ENCODE assay signal across 12 cellular contexts in genomic region chr20:35791097-35791496, GRCh38. TPM values are rescaled to one million over a fixed set of nuclear protein-coding genes. Genes with fewer than 3 reads are reported as not detected.
DNase-seq lines count a peak whose midpoint lies in the region; ATAC-seq and TF ChIP-seq lines count a peak whose summit lies in the region.
"Had no signal": no experiment of that assay in that cellular context is flagged by ENCODE, and none has a peak within 500 bp of the region (broad histone marks: within the 10 kb centered on the region; RNA-seq: fewer than 3 reads in every experiment).

No MANE protein-coding gene starts in this region.

- no peak for ATAC-seq in activated T-helper 17 cell treated with anti-CD3 and anti-CD28 coated beads, Interleukin-2, amount 50 U/mL, for 72 hours (replicated peaks)
- ATAC-seq: GM12878, HCT116 had no signal

- peak overlapping the region; percentile 62 for H3K27ac Mint-ChIP-seq in MCF 10A (ENCODE audit: low read depth, unreplicated experiment)
- H3K27ac Mint-ChIP-seq in activated T-helper 17 cell treated with anti-CD3 and anti-CD28 coated beads, Interleukin-2, amount 50 U/mL, for 72 hours: peak overlapping the region; percentile 71

- H3K9ac ChIP-seq in mammary epithelial cell (ENCODE audit: insufficient read depth, low read length) (no peak overlapping the region), smooth muscle cell (ENCODE audit: low read depth) (no peak overlapping the region)
- H3K9ac ChIP-seq: BLaER1 had no signal

- CTCF ChIA-PET in MCF 10A (lab: Yijun Ruan, JAX) (interaction anchor here (0.8 kb wide), 1 partner anchor 71 kb away, joined by 4 read pairs; no protein-coding TSS in a partner anchor), mammary epithelial cell (lab: Charles Lee; ENCODE audit: low non-redundant PET) (no interaction called here)

- H2AFZ ChIP-seq in mammary epithelial cell (ENCODE audit: low read depth, low read length): no peak overlapping the region
- H2AFZ ChIP-seq in smooth muscle cell (ENCODE audit: low read depth): no peak overlapping the region

- no peaks in the 10 kb centered on the region for H3K27me3 Mint-ChIP-seq in MCF 10A (ENCODE audit: insufficient read depth, unreplicated experiment)
- no peaks in the 10 kb centered on the region for H3K27me3 Mint-ChIP-seq in activated T-helper 17 cell treated with anti-CD3 and anti-CD28 coated beads, Interleukin-2, amount 50 U/mL, for 72 hours
- H3K27me3 Mint-ChIP-seq: CD4-positive, CD25-positive, alpha-beta regulatory T cell had no signal

- TF ChIP-seq CTCF in MCF 10A (IDR thresholded peaks at IDR 0.05; ENCODE audit: unreplicated experiment): no peak
- TF ChIP-seq CTCF in mammary epithelial cell (conservative IDR thresholded peaks at IDR 0.05 in 1 of 2, IDR thresholded peaks at IDR 0.05 in 1 of 2; ENCODE audit: extremely low read depth in 1 of 2, insufficient read depth in 1 of 2, low read depth in 1 of 2, low read length in 2 of 2): no peak
- no peak for TF ChIP-seq CTCF in neutrophil (IDR thresholded peaks at IDR 0.05)
- no peak for TF ChIP-seq CTCF in smooth muscle cell (IDR thresholded peaks at IDR 0.05; ENCODE audit: borderline replicate concordance, insufficient read depth, poor library complexity, severe bottlenecking)

- H3K27me3 ChIP-seq in mammary epithelial cell (ENCODE audit: insufficient read depth, low read length) (no peaks in the 10 kb centered on the region), neutrophil (no peaks in the 10 kb centered on the region), smooth muscle cell (ENCODE audit: low read depth) (no peaks in the 10 kb centered on the region)
- H3K27me3 ChIP-seq: BLaER1 had no signal

- H3K4me3 Mint-ChIP-seq in MCF 10A (ENCODE audit: unreplicated experiment): no peak overlapping the region
- H3K4me3 Mint-ChIP-seq in activated T-helper 17 cell treated with anti-CD3 and anti-CD28 coated beads, Interleukin-2, amount 50 U/mL, for 72 hours: no peak overlapping the region

- POLR2A ChIA-PET in MCF 10A (lab: Yijun Ruan, JAX): interaction anchor here (0.6 to 2.6 kb wide), 5 partner anchors 10 to 99 kb away, joined by 3 to 7 read pairs (median 4); partner anchors contain the start of gene RBM39

- H3F3A ChIP-seq in smooth muscle cell (ENCODE audit: low read depth): no peaks in the 10 kb centered on the region

- WGBS in mammary epithelial cell (ENCODE audit: low coverage, missing lambda C conversion rate): 98% methylated on average over 5 of the region's 5 CpGs
- WGBS in smooth muscle cell (ENCODE audit: low lambda C conversion rate): 96% methylated on average over 5 of the region's 5 CpGs

- H3K27ac ChIP-seq in mammary epithelial cell (ENCODE audit: insufficient read depth, low read depth, low read length): no peak overlapping the region
- peak overlapping the region; percentile 54 for H3K27ac ChIP-seq in neutrophil
- no peak overlapping the region for H3K27ac ChIP-seq in smooth muscle cell (ENCODE audit: low read depth)
- H3K27ac ChIP-seq: BLaER1 had no signal

- no peak overlapping the region for H3K4me2 ChIP-seq in mammary epithelial cell (ENCODE audit: insufficient read depth, low read depth, low read length)
- H3K4me2 ChIP-seq in smooth muscle cell: no peak overlapping the region
- H3K4me2 ChIP-seq: BLaER1 had no signal

- H4K20me1 ChIP-seq in mammary epithelial cell (ENCODE audit: insufficient read depth, low read length) (no peaks in the 10 kb centered on the region), smooth muscle cell (ENCODE audit: low read depth) (peaks cover 58% of the 10 kb centered on the region)

- peaks cover 12% of the 10 kb centered on the region for H3K4me1 Mint-ChIP-seq in MCF 10A (ENCODE audit: insufficient read depth, unreplicated experiment)
- peaks cover 11% of the 10 kb centered on the region for H3K4me1 Mint-ChIP-seq in activated T-helper 17 cell treated with anti-CD3 and anti-CD28 coated beads, Interleukin-2, amount 50 U/mL, for 72 hours

- intact Hi-C loops in MCF 10A (cut with micrococcal nuclease) (no loop called here), mammary epithelial cell (cut with micrococcal nuclease) (no loop called here)

- H3K36me3 ChIP-seq in mammary epithelial cell (ENCODE audit: insufficient read depth, low read length) (no peaks in the 10 kb centered on the region), neutrophil (no peaks in the 10 kb centered on the region), smooth muscle cell (ENCODE audit: low read depth) (no peaks in the 10 kb centered on the region)

- peaks cover 53% of the 10 kb centered on the region for H3K79me2 ChIP-seq in mammary epithelial cell (ENCODE audit: insufficient read depth, low read length)
- peaks cover 61% of the 10 kb centered on the region for H3K79me2 ChIP-seq in smooth muscle cell (ENCODE audit: low read depth)

- H3K4me3 ChIP-seq in mammary epithelial cell (replicated peaks in 1 of 3; ENCODE audit: insufficient read depth in 1 of 3, low read depth in 2 of 3, low read length in 3 of 3) (no peak overlapping the region), neutrophil (ENCODE audit: low read depth in 1 of 2, low read length in 1 of 2) (no peak overlapping the region), smooth muscle cell (no peak overlapping the region)
- H3K4me3 ChIP-seq: BLaER1, GM12878 had no signal

- H3K36me3 Mint-ChIP-seq in MCF 10A (ENCODE audit: insufficient read depth, unreplicated experiment): peaks cover 61% of the 10 kb centered on the region
- H3K36me3 Mint-ChIP-seq in activated T-helper 17 cell treated with anti-CD3 and anti-CD28 coated beads, Interleukin-2, amount 50 U/mL, for 72 hours (ENCODE audit: low read depth): peaks cover 24% of the 10 kb centered on the region
- H3K36me3 Mint-ChIP-seq: CD4-positive, CD25-positive, alpha-beta regulatory T cell had no signal

- in situ Hi-C loops in mammary epithelial cell (cut with MboI; ENCODE audit: low sequenced_read_pairs in 2 of 2): no loop called here

- H3K9me3 Mint-ChIP-seq in MCF 10A (ENCODE audit: unreplicated experiment): no peaks in the 10 kb centered on the region
- H3K9me3 Mint-ChIP-seq in activated T-helper 17 cell treated with anti-CD3 and anti-CD28 coated beads, Interleukin-2, amount 50 U/mL, for 72 hours: no peaks in the 10 kb centered on the region
- H3K9me3 Mint-ChIP-seq: CD4-positive, CD25-positive, alpha-beta regulatory T cell had no signal

- dilution Hi-C loops in mammary epithelial cell (cut with HindIII; ENCODE audit: low sequenced_read_pairs): loop anchor here (5.0 to 10.0 kb wide), 3 partner anchors 56 to 151 kb away; no protein-coding TSS in a partner anchor

- no peaks in the 10 kb centered on the region for H3K4me1 ChIP-seq in mammary epithelial cell (ENCODE audit: insufficient read depth, low read length)
- peaks cover 21 to 29% of the 10 kb centered on the region in 2 experiments for H3K4me1 ChIP-seq in neutrophil (ENCODE audit: control insufficient read depth in 1 of 2, insufficient read depth in 1 of 2, low read depth in 1 of 2, low read length in 1 of 2)
- no peaks in the 10 kb centered on the region for H3K4me1 ChIP-seq in smooth muscle cell (ENCODE audit: low read depth)

- BruUV-seq in MCF 10A (replicated peaks; lab: Mats Ljungman, UMichigan) (no TSS peak), mammary epithelial cell (replicated peaks; lab: Mats Ljungman, UMichigan) (no TSS peak)

- H3K9me3 ChIP-seq in mammary epithelial cell (replicated peaks; ENCODE audit: insufficient read depth, low read length): no peaks in the 10 kb centered on the region
- no peaks in the 10 kb centered on the region for H3K9me3 ChIP-seq in neutrophil
- no peaks in the 10 kb centered on the region for H3K9me3 ChIP-seq in smooth muscle cell (replicated peaks; ENCODE audit: low read depth)
- H3K9me3 ChIP-seq: BLaER1 had no signal

- no peak for DNase-seq in MCF 10A (ENCODE audit: unreplicated experiment)
- no peak for DNase-seq in mammary epithelial cell
- DNase-seq in smooth muscle cell (lab: John Stamatoyannopoulos, UW; ENCODE audit: unreplicated experiment): no peak
- DNase-seq in DMS53 (lab: John Stamatoyannopoulos, UW): no peak
- no peak for DNase-seq in stimulated activated CD4-positive, alpha-beta T cell treated with anti-CD3 and anti-CD28 coated beads, Interleukin-1b, Interleukin-23, amount 100 ng/mL, for 48 hours
- DNase-seq: 8988T; CD4-positive, CD25-positive, alpha-beta regulatory T cell had no signal

RNA-seq across cellular contexts. Expression of gene PHF20, which starts 19.3 kb away (rescaled TPM):
- 64.2 and 74.7 TPM in 2 replicates for total RNA-seq in MCF 10A (2022)
- total RNA-seq in mammary epithelial cell: 10 to 100 TPM; 24.0 to 39.7 TPM
- polyA plus RNA-seq in mammary epithelial cell: 19.5 TPM
- 24.9 TPM for polyA minus RNA-seq in mammary epithelial cell
- total RNA-seq in activated T-helper 17 cell treated with anti-CD3 and anti-CD28 coated beads, Interleukin-2, amount 50 U/mL, for 72 hours: 10 to 100 TPM; 70.3 to 73.0 TPM
- 24.5 and 27.4 TPM in 2 replicates for total RNA-seq in smooth muscle cell
- 23.3 and 23.7 TPM in 2 replicates for polyA plus RNA-seq in smooth muscle cell

RNA-seq across cellular contexts. Expression of gene RBM39, which starts 49.0 kb away (rescaled TPM):
- total RNA-seq in MCF 10A (2022) (380 and 438 TPM in 2 replicates), mammary epithelial cell (100 to 1,000 TPM; 188 to 283 TPM), smooth muscle cell (408 and 449 TPM in 2 replicates)
- polyA plus RNA-seq in mammary epithelial cell (27.2 TPM), smooth muscle cell (139 and 196 TPM in 2 replicates)
- 272 TPM for polyA minus RNA-seq in mammary epithelial cell
- total RNA-seq in activated T-helper 17 cell treated with anti-CD3 and anti-CD28 coated beads, Interleukin-2, amount 50 U/mL, for 72 hours: 100 to 1,000 TPM; 295 to 359 TPM
